21 cellular contexts compared by ENCODE assay signal in the genomic region with DNA sequence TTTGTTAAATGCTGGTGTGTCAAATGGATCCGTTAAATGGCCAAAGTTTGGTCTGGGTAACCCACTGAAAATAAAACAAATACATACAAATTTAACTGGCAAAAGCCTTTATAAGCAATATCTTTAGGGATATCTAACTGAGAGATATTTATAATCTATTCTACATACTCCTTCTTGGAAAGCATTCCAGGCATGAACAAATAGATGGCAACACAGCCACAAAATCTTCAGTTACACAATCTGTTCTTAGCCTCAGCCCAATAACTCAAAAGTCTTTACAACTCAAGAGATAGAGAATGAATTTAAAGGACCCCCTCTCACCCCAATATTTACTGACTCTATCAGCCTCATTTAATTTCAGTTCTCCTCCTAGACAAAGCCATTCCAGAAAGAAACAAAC. TPM values are rescaled to one million over a fixed set of nuclear protein-coding genes. Genes with fewer than 3 reads are reported as not detected.
A peak's percentile ranks its signal among the peaks of the same experiment; 100 is the strongest.
DNase-seq lines count a peak whose midpoint lies in the region; ATAC-seq and TF ChIP-seq lines count a peak whose summit lies in the region.
"Had no signal": no experiment of that assay in that cellular context is flagged by ENCODE, and none has a peak within 500 bp of the region (broad histone marks: within the 10 kb centered on the region; RNA-seq: fewer than 3 reads in every experiment).

No MANE protein-coding gene starts in this region.

- H3K27ac Mint-ChIP-seq in CD4-positive, alpha-beta memory T cell, result peak overlapping the region in 1 of 7 donors; percentile 57

- peaks cover 14% of the 10 kb centered on the region for H3K4me1 ChIP-seq in adipocyte (ENCODE audit: control insufficient read depth, insufficient read depth, low read length)
- H3K4me1 ChIP-seq in CD4-positive, alpha-beta memory T cell (ENCODE audit: insufficient read depth, low read length), result no peaks in the 10 kb centered on the region

- H3K9ac ChIP-seq in adipocyte (ENCODE audit: low read length), result no peak overlapping the region

- H3K4me3 Mint-ChIP-seq in CD4-positive, alpha-beta memory T cell, result no peak overlapping the region

- no peaks in the 10 kb centered on the region for H3K9me3 Mint-ChIP-seq in CD4-positive, alpha-beta memory T cell

- peaks cover 89% of the 10 kb centered on the region for H3K36me3 ChIP-seq in adipocyte (ENCODE audit: control insufficient read depth, insufficient read depth, low read length, severe bottlenecking)
- peaks cover 40% of the 10 kb centered on the region for H3K36me3 ChIP-seq in CD4-positive, alpha-beta memory T cell (ENCODE audit: insufficient read depth, low read length)

- no peak overlapping the region for H3K4me3 ChIP-seq in AG10803 (ENCODE audit: low read length)
- H3K4me3 ChIP-seq in adipocyte (ENCODE audit: low read length), result no peak overlapping the region
- H3K4me3 ChIP-seq in CD4-positive, alpha-beta memory T cell (ENCODE audit: low read length in 2 of 2), result no peak overlapping the region
- H3K4me3 ChIP-seq: MG63, SK-N-MC had no signal

- peaks cover 0 to 2% (median 0%) of the 10 kb centered on the region in 4 donors for H3K4me1 Mint-ChIP-seq in CD4-positive, alpha-beta memory T cell

- no peaks in the 10 kb centered on the region for H3K27me3 Mint-ChIP-seq in CD4-positive, alpha-beta memory T cell

- no peaks in the 10 kb centered on the region for H3K27me3 ChIP-seq in adipocyte (replicated peaks; ENCODE audit: control insufficient read depth, insufficient read depth, low read length)
- H3K27me3 ChIP-seq in CD4-positive, alpha-beta memory T cell (ENCODE audit: insufficient read depth, low read length), result no peaks in the 10 kb centered on the region
- H3K27me3 ChIP-seq: MG63 had no signal

- intact Hi-C loops in CD4-positive, alpha-beta memory T cell (cut with micrococcal nuclease), result no loop called here

- H3K36me3 Mint-ChIP-seq in CD4-positive, alpha-beta memory T cell, result peaks cover 39 to 64% of the 10 kb centered on the region in 2 donors

- no peak for TF ChIP-seq CTCF in AG10803 (conservative IDR thresholded peaks at IDR 0.05; ENCODE audit: low read length)

- no peak for ATAC-seq in GM21360 (IDR thresholded peaks at IDR 0.05; ENCODE audit: unreplicated experiment)

- POLR2A ChIA-PET in CD4-positive, alpha-beta memory T cell (lab: Charles Lee; ENCODE audit: partially characterized antibody), result no interaction called here

- CTCF ChIA-PET in CD4-positive, alpha-beta memory T cell (lab: Charles Lee; ENCODE audit: partially characterized antibody), result no interaction called here

- DNase-seq in AG10803 (ENCODE audit: low read depth) (peak; percentile 46), adipocyte (ENCODE audit: low read depth) (peak; percentile 65), fibroblast of peridontal ligament (ENCODE audit: extremely low read depth) (peak; percentile 56), myocyte (ENCODE audit: low read depth) (peak; percentile 9), NCI-H748 (lab: John Stamatoyannopoulos, UW; ENCODE audit: unreplicated experiment) (no peak), OCI-M1 (lab: John Stamatoyannopoulos, UW) (no peak)
- no peak for DNase-seq in CD4-positive, alpha-beta memory T cell
- DNase-seq: C1 segment of cervical spinal cord, DMS79, HCEC 1CT, Kasumi-1, MG63, NCI-H1092, NCI-H146, NCI-H2081, NCI-H2171 treated with DMSO at 0.1 percent for 48 hours, NCI-H446, NCI-H774, SHP77 had no signal

- no peak overlapping the region for H3K27ac ChIP-seq in CD4-positive, alpha-beta memory T cell (ENCODE audit: low read depth, low read length)
- H3K27ac ChIP-seq: SK-N-MC had no signal

- no peaks in the 10 kb centered on the region for H3K9me3 ChIP-seq in adipocyte (ENCODE audit: control insufficient read depth, low read length)
- no peaks in the 10 kb centered on the region for H3K9me3 ChIP-seq in CD4-positive, alpha-beta memory T cell (ENCODE audit: control insufficient read depth in 1 of 2, low read length in 2 of 2)
- H3K9me3 ChIP-seq: MG63 had no signal

RNA-seq across cellular contexts. Expression of gene NRDC, which starts 58.7 kb away (rescaled TPM):
- total RNA-seq in myocyte, result 67.8 and 84.5 TPM in 2 replicates
- polyA plus RNA-seq in myocyte (2012), result 102 TPM
- total RNA-seq in CD4-positive, alpha-beta memory T cell, result 100 to 1,000 TPM; 133 to 137 TPM
- 100 to 1,000 TPM in 1 of 2 donors, 10 to 100 TPM in 1; 77.7 to 101 TPM for polyA plus RNA-seq in CD4-positive, alpha-beta memory T cell

Comparison
In these comparisons a context has a peak if more than half of its experiments do, and no peak if none do; other contexts are left out.
1. DNase-seq: peak in AG10803 (single experiment), adipocyte (single experiment), fibroblast of peridontal ligament (single experiment) and myocyte (single experiment); none in CD4-positive, alpha-beta memory T cell (0 of 5), NCI-H748 (single experiment) and OCI-M1 (single experiment).